Comparison of ENCODE assay signal across 30 cellular contexts in genomic region chr1:38134294-38134755, GRCh38.
DNase-seq lines count a peak whose midpoint lies in the region; ATAC-seq, FAIRE-seq and TF ChIP-seq lines count a peak whose summit lies in the region.
"Had no signal": no experiment of that assay in that cellular context is flagged by ENCODE, and none has a peak within 500 bp of the region (broad histone marks: within the 10 kb centered on the region; RNA-seq: fewer than 3 reads in every experiment).

No MANE protein-coding gene starts in this region.

- H2AFZ ChIP-seq in GM12878 (ENCODE audit: control insufficient read depth, low read depth, low read length): no peak overlapping the region
- no peak overlapping the region for H2AFZ ChIP-seq in neuronal stem cell (ENCODE audit: low read length)
- H2AFZ ChIP-seq in PC-3 (ENCODE audit: low read length): no peak overlapping the region

- in situ Hi-C loops in GM12878 (cut with MboI): no loop called here

- peaks cover 15 to 16% of the 10 kb centered on the region in 2 experiments for H3K27me3 ChIP-seq in GM12878 (replicated peaks in 1 of 2; ENCODE audit: control insufficient read depth in 2 of 2, insufficient read depth in 2 of 2, low read length in 1 of 2)
- peaks cover 0 to 20% (median 9%) of the 10 kb centered on the region in 3 experiments for H3K27me3 ChIP-seq in neuronal stem cell (ENCODE audit: control insufficient read depth in 3 of 3, insufficient read depth in 3 of 3, low read depth in 1 of 3, low read length in 3 of 3)
- H3K27me3 ChIP-seq in PC-3 (ENCODE audit: low read length): no peaks in the 10 kb centered on the region

- DNase-seq in Ammon's horn (ENCODE audit: low spot score) (peak; percentile 56), GM03348 (ENCODE audit: low spot score) (peak; percentile 65), GM12878 (ENCODE audit: low read depth, low spot score) (no peak), neuronal stem cell (ENCODE audit: low spot score) (no peak), PC-3 (no peak), DMS114 treated with DMSO at 0.1 percent for 48 hours (lab: John Stamatoyannopoulos, UW; ENCODE audit: unreplicated experiment) (no peak)
- no peak for DNase-seq in activated naive CD8-positive, alpha-beta T cell treated with anti-CD3 and anti-CD28 coated beads, Interleukin-2, amount 50 U/mL, for 24 hours
- DNase-seq: activated CD4-positive, alpha-beta T cell treated with anti-CD3 and anti-CD28 coated beads for 4 hours; activated T-cell treated with anti-CD3 and anti-CD28 coated beads for 4 hours; aorta; COR-L47; GDM1; islet precursor cell; KBM-7; left lung; mesenchymal stem cell; NCI-H2029 treated with DMSO at 0.1 percent for 48 hours; NCI-H345; NCI-H774; psoas muscle had no signal

- no peak overlapping the region for H2BK5ac ChIP-seq in neuronal stem cell (ENCODE audit: low read length)

- no TSS peak for BruUV-seq in GM12878 (replicated peaks; lab: Mats Ljungman, UMichigan)
- BruUV-seq in PC-3 (replicated peaks; lab: Mats Ljungman, UMichigan): no TSS peak

- no peak overlapping the region for H3K9ac ChIP-seq in GM12878 (ENCODE audit: control insufficient read depth, insufficient read depth, low read length)
- H3K9ac ChIP-seq in neuronal stem cell (ENCODE audit: low read depth, low read length, poor library complexity): no peak overlapping the region
- H3K9ac ChIP-seq in PC-3 (ENCODE audit: low read length): no peak overlapping the region

- H3F3A ChIP-seq in PC-3 (ENCODE audit: low read length, unreplicated experiment): no peaks in the 10 kb centered on the region

- no peak for FAIRE-seq in GM12878 (lab: Jason Lieb, UNC)
- FAIRE-seq: endometrium, RCC 7860 had no signal

- H3K79me2 ChIP-seq in GM12878 (ENCODE audit: control insufficient read depth, insufficient read depth, low read length): no peaks in the 10 kb centered on the region
- H3K79me2 ChIP-seq in PC-3 (ENCODE audit: low read length): no peaks in the 10 kb centered on the region

- H2BK120ac ChIP-seq in neuronal stem cell (ENCODE audit: low read depth, low read length): no peak overlapping the region

- no peak overlapping the region for H3K4ac ChIP-seq in neuronal stem cell (ENCODE audit: low read length)

- H4K8ac ChIP-seq in neuronal stem cell (ENCODE audit: low read depth, low read length): no peak overlapping the region

- TF ChIP-seq RAD21 in GM12878 (IDR thresholded peaks at IDR 0.05; ENCODE audit: insufficient read depth, low read depth, low read length): no peak

- intact Hi-C loops in GM12878 (cut with micrococcal nuclease; ENCODE audit: unreplicated experiment): no loop called here
- intact Hi-C loops in PC-3 (cut with micrococcal nuclease): loop anchor here (10.0 kb wide), 1 partner anchor 100 kb away; no protein-coding TSS in a partner anchor

- H3K79me1 ChIP-seq in neuronal stem cell (ENCODE audit: low read depth, low read length): no peaks in the 10 kb centered on the region

- no peak overlapping the region for H3K4me2 ChIP-seq in GM12878 (ENCODE audit: control insufficient read depth, insufficient read depth)
- H3K4me2 ChIP-seq in neuronal stem cell (ENCODE audit: insufficient read depth, low read length, poor library complexity, severe bottlenecking): no peak overlapping the region
- no peak overlapping the region for H3K4me2 ChIP-seq in PC-3 (ENCODE audit: low read length)

- H2AK5ac ChIP-seq in neuronal stem cell (ENCODE audit: low read depth, low read length): no peak overlapping the region

- no peaks in the 10 kb centered on the region for H4K20me1 ChIP-seq in GM12878 (ENCODE audit: control insufficient read depth, insufficient read depth)
- no peaks in the 10 kb centered on the region for H4K20me1 ChIP-seq in PC-3 (ENCODE audit: low read length)

- no peaks in the 10 kb centered on the region for H3K9me3 Mint-ChIP-seq in activated naive CD8-positive, alpha-beta T cell treated with anti-CD3 and anti-CD28 coated beads, Interleukin-2, amount 50 U/mL, for 24 hours
- H3K9me3 Mint-ChIP-seq: activated T-helper 2 cell treated with anti-CD3 and anti-CD28 coated beads, Interferon-gamma antibody, Interleukin-2, Interleukin-4, amounts not matched to agents 10 μg/mL and 5 μg/mL and 100 μg/mL, durations not matched to agents 14 hours and 24 hours and 36 hours; stimulated activated effector memory CD8-positive, alpha-beta T cell treated with anti-CD3 and anti-CD28 coated beads, Interleukin-12 subunit alpha, Interleukin-12 subunit beta, amount 100 ng/mL, for 72 hours had no signal

- no peak overlapping the region for H3K27ac Mint-ChIP-seq in activated naive CD8-positive, alpha-beta T cell treated with anti-CD3 and anti-CD28 coated beads, Interleukin-2, amount 50 U/mL, for 24 hours
- H3K27ac Mint-ChIP-seq: activated naive CD8-positive, alpha-beta T cell; activated T-helper 2 cell treated with anti-CD3 and anti-CD28 coated beads, Interferon-gamma antibody, Interleukin-2, Interleukin-4, amounts not matched to agents 10 μg/mL and 5 μg/mL and 100 μg/mL, durations not matched to agents 14 hours and 24 hours and 36 hours; stimulated activated effector memory CD8-positive, alpha-beta T cell treated with anti-CD3 and anti-CD28 coated beads, Interleukin-12 subunit alpha, Interleukin-12 subunit beta, amount 100 ng/mL, for 72 hours had no signal

- no peaks in the 10 kb centered on the region for H3K9me2 ChIP-seq in PC-3 (replicated peaks; ENCODE audit: low read length)

- no peaks in the 10 kb centered on the region for H3K36me3 Mint-ChIP-seq in activated naive CD8-positive, alpha-beta T cell treated with anti-CD3 and anti-CD28 coated beads, Interleukin-2, amount 50 U/mL, for 24 hours (ENCODE audit: low read depth)
- H3K36me3 Mint-ChIP-seq: activated naive CD8-positive, alpha-beta T cell; stimulated activated effector memory CD8-positive, alpha-beta T cell treated with anti-CD3 and anti-CD28 coated beads, Interleukin-12 subunit alpha, Interleukin-12 subunit beta, amount 100 ng/mL, for 72 hours had no signal

- H4K91ac ChIP-seq in neuronal stem cell (ENCODE audit: low read depth, low read length, poor library complexity): no peak overlapping the region

- no peak overlapping the region for H3K23ac ChIP-seq in neuronal stem cell (ENCODE audit: low read depth, low read length, poor library complexity)

- H3K27me3 Mint-ChIP-seq in activated naive CD8-positive, alpha-beta T cell treated with anti-CD3 and anti-CD28 coated beads, Interleukin-2, amount 50 U/mL, for 24 hours: peaks cover 70% of the 10 kb centered on the region

- RAD21 ChIA-PET in GM12878 (lab: Charles Lee; ENCODE audit: unreplicated experiment): interaction anchor here (1.4 kb wide), 1 partner anchor 38 kb away, joined by 3 read pairs; no protein-coding TSS in a partner anchor

- CTCF ChIA-PET in GM12878 (lab: Yijun Ruan, JAX): interaction anchor here (1.1 kb wide), 1 partner anchor 109 kb away, joined by 3 read pairs; no protein-coding TSS in a partner anchor
- CTCF ChIA-PET in PC-3 (lab: Charles Lee): no interaction called here

- ATAC-seq in GM12878 (peak; percentile 30; the same call in 1 of the 3 replicates), PC-3 (no peak)
- no peak for ATAC-seq in activated naive CD8-positive, alpha-beta T cell treated with anti-CD3 and anti-CD28 coated beads, Interleukin-2, amount 50 U/mL, for 24 hours
- ATAC-seq: left lung; psoas muscle; stimulated activated effector memory CD8-positive, alpha-beta T cell treated with anti-CD3 and anti-CD28 coated beads, Interleukin-12 subunit alpha, Interleukin-12 subunit beta, amount 100 ng/mL, for 72 hours had no signal

- H3K4me1 ChIP-seq in GM12878 (ENCODE audit: control insufficient read depth, insufficient read depth, low read length): no peaks in the 10 kb centered on the region
- H3K4me1 ChIP-seq in neuronal stem cell (ENCODE audit: control insufficient read depth in 2 of 2, insufficient read depth in 1 of 2, low read depth in 1 of 2, low read length in 2 of 2): peaks cover 16 to 47% of the 10 kb centered on the region in 2 donors
- H3K4me1 ChIP-seq in PC-3 (ENCODE audit: insufficient read depth, low read length): peaks cover 25% of the 10 kb centered on the region

- no peak for TF ChIP-seq POLR2A in GM12878 (IDR thresholded peaks at IDR 0.05; ENCODE audit: low read depth, low read length)

- H3K14ac ChIP-seq in neuronal stem cell (ENCODE audit: low read length): peak overlapping the region; percentile 43

- TF ChIP-seq CTCF in GM12878 (IDR thresholded peaks at IDR 0.05 in 2 of 3, conservative IDR thresholded peaks at IDR 0.05 in 1 of 3; ENCODE audit: control insufficient read depth in 2 of 3, extremely low read depth in 1 of 3, insufficient read depth in 1 of 3, low read depth in 3 of 3, low read length in 3 of 3) (no peak), PC-3 (conservative IDR thresholded peaks at IDR 0.05; ENCODE audit: low read depth, low read length) (no peak)

- H3K4me1 Mint-ChIP-seq in activated naive CD8-positive, alpha-beta T cell treated with anti-CD3 and anti-CD28 coated beads, Interleukin-2, amount 50 U/mL, for 24 hours: no peaks in the 10 kb centered on the region

- H2BK12ac ChIP-seq in neuronal stem cell (ENCODE audit: low read length): no peak overlapping the region

- H2BK15ac ChIP-seq in neuronal stem cell (ENCODE audit: low read length): no peak overlapping the region

- H3K36me3 ChIP-seq in GM12878 (ENCODE audit: control insufficient read depth in 2 of 2, insufficient read depth in 2 of 2, low read length in 1 of 2) (no peaks in the 10 kb centered on the region), neuronal stem cell (replicated peaks in 1 of 2; ENCODE audit: control insufficient read depth in 2 of 2, insufficient read depth in 2 of 2, low read length in 2 of 2) (no peaks in the 10 kb centered on the region), PC-3 (ENCODE audit: low read depth, low read length) (no peaks in the 10 kb centered on the region)
- H3K36me3 ChIP-seq: esophagus muscularis mucosa, left lung, neutrophil, upper lobe of left lung had no signal

- no peak overlapping the region for H3K4me3 Mint-ChIP-seq in activated naive CD8-positive, alpha-beta T cell treated with anti-CD3 and anti-CD28 coated beads, Interleukin-2, amount 50 U/mL, for 24 hours
- H3K4me3 Mint-ChIP-seq: activated naive CD8-positive, alpha-beta T cell; stimulated activated effector memory CD8-positive, alpha-beta T cell treated with anti-CD3 and anti-CD28 coated beads, Interleukin-12 subunit alpha, Interleukin-12 subunit beta, amount 100 ng/mL, for 72 hours had no signal

- no peak overlapping the region for H3K18ac ChIP-seq in neuronal stem cell (ENCODE audit: low read length)

- H3K27ac ChIP-seq in GM12878 (ENCODE audit: control insufficient read depth, insufficient read depth) (no peak overlapping the region), neuronal stem cell (replicated peaks; ENCODE audit: low read length) (no peak overlapping the region), PC-3 (ENCODE audit: low read length) (no peak overlapping the region)
- H3K27ac ChIP-seq: C4-2B, esophagus muscularis mucosa, HL-60, left lung, neutrophil, psoas muscle, upper lobe of left lung had no signal

- no peak for TF ChIP-seq EP300 in GM12878 (IDR thresholded peaks at IDR 0.05; ENCODE audit: borderline replicate concordance in 1 of 2, control insufficient read depth in 1 of 2, low read depth in 2 of 2, low read length in 2 of 2)

- no peaks in the 10 kb centered on the region for H3K9me3 ChIP-seq in GM12878 (replicated peaks; ENCODE audit: control insufficient read depth, insufficient read depth, low read length)
- no peaks in the 10 kb centered on the region for H3K9me3 ChIP-seq in neuronal stem cell (replicated peaks in 1 of 2; ENCODE audit: control insufficient read depth in 2 of 2, insufficient read depth in 1 of 2, low read depth in 1 of 2, low read length in 2 of 2)
- H3K9me3 ChIP-seq in PC-3 (ENCODE audit: low read length): no peaks in the 10 kb centered on the region
- H3K9me3 ChIP-seq: esophagus muscularis mucosa, left lung, neutrophil, psoas muscle, upper lobe of left lung had no signal

- POLR2A ChIA-PET in GM12878 (lab: Charles Lee) (no interaction called here), PC-3 (lab: Charles Lee; ENCODE audit: unreplicated experiment) (interaction anchor here (0.6 kb wide), 1 partner anchor 307 kb away, joined by 3 read pairs; no protein-coding TSS in a partner anchor)

- SMC1A ChIA-PET in GM12878 (lab: Charles Lee; ENCODE audit: uncharacterized antibody, unreplicated experiment): no interaction called here

- 31% methylated on average over 22 of the region's 22 CpGs for WGBS in GM12878 (ENCODE audit: insufficient coverage, insufficient replicate concordance, low lambda C conversion rate, missing lambda C conversion rate)
- no CpG with 5 or more reads among the region's 22 CpGs for WGBS in neuronal stem cell (ENCODE audit: extremely low coverage in 2 of 2, insufficient read length in 2 of 2, insufficient replicate concordance in 1 of 2), 2 donors

- no peak overlapping the region for H3K4me3 ChIP-seq in GM12878
- no peak overlapping the region for H3K4me3 ChIP-seq in neuronal stem cell (ENCODE audit: low read length in 2 of 2)
- H3K4me3 ChIP-seq in PC-3 (ENCODE audit: low read length): no peak overlapping the region
- H3K4me3 ChIP-seq: left lung, psoas muscle, upper lobe of left lung had no signal

Comparison
In these comparisons a context has a peak if more than half of its experiments do, and no peak if none do; other contexts are left out.
1. DNase-seq: peak in Ammon's horn (single experiment) and GM03348 (single experiment); none in GM12878 (single experiment), neuronal stem cell (single experiment), activated naive CD8-positive, alpha-beta T cell treated with anti-CD3 and anti-CD28 coated beads, Interleukin-2, amount 50 U/mL, for 24 hours (single experiment), PC-3 (single experiment) and DMS114 treated with DMSO at 0.1 percent for 48 hours (single experiment).